ENCODE assay signal across 2 cellular contexts in genomic region chr5:113090336-113091106, GRCh38.
TF ChIP-seq lines count a peak whose summit lies in the region.

No MANE protein-coding gene starts in this region.

TF ChIP-seq in HCT116, 20 proteins besides CTCF, POLR2A, EP300 and RAD21 (continued from another document):
- TF ChIP-seq ZBTB33 (IDR thresholded peaks at IDR 0.05; ENCODE audit: extremely low read depth, insufficient replicate concordance, low read length), result no peak
- no peak for TF ChIP-seq POLR2AphosphoS5 (IDR thresholded peaks at IDR 0.05; ENCODE audit: low read depth, low read length)
- TF ChIP-seq CBX3 (IDR thresholded peaks at IDR 0.05; ENCODE audit: low read depth), result no peak
- no peak for TF ChIP-seq EZH2phosphoT487 (IDR thresholded peaks at IDR 0.05; ENCODE audit: borderline replicate concordance)
- TF ChIP-seq SRF (IDR thresholded peaks at IDR 0.05; ENCODE audit: low read depth), result no peak
TF ChIP-seq in HCT116: peak in this region for 0.

TF ChIP-seq in SK-N-SH, 30 proteins besides CTCF, POLR2A, EP300 and RAD21 (continued from another document):
- TF ChIP-seq, protein P1, sequence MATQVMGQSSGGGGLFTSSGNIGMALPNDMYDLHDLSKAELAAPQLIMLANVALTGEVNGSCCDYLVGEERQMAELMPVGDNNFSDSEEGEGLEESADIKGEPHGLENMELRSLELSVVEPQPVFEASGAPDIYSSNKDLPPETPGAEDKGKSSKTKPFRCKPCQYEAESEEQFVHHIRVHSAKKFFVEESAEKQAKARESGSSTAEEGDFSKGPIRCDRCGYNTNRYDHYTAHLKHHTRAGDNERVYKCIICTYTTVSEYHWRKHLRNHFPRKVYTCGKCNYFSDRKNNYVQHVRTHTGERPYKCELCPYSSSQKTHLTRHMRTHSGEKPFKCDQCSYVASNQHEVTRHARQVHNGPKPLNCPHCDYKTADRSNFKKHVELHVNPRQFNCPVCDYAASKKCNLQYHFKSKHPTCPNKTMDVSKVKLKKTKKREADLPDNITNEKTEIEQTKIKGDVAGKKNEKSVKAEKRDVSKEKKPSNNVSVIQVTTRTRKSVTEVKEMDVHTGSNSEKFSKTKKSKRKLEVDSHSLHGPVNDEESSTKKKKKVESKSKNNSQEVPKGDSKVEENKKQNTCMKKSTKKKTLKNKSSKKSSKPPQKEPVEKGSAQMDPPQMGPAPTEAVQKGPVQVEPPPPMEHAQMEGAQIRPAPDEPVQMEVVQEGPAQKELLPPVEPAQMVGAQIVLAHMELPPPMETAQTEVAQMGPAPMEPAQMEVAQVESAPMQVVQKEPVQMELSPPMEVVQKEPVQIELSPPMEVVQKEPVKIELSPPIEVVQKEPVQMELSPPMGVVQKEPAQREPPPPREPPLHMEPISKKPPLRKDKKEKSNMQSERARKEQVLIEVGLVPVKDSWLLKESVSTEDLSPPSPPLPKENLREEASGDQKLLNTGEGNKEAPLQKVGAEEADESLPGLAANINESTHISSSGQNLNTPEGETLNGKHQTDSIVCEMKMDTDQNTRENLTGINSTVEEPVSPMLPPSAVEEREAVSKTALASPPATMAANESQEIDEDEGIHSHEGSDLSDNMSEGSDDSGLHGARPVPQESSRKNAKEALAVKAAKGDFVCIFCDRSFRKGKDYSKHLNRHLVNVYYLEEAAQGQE (IDR thresholded peaks at IDR 0.05; ENCODE audit: low read depth, low read length), result no peak
- no peak for TF ChIP-seq FOXM1 (IDR thresholded peaks at IDR 0.05; ENCODE audit: low read depth)
